Comparison of ENCODE assay signal across 1 cellular context in the genomic region with DNA sequence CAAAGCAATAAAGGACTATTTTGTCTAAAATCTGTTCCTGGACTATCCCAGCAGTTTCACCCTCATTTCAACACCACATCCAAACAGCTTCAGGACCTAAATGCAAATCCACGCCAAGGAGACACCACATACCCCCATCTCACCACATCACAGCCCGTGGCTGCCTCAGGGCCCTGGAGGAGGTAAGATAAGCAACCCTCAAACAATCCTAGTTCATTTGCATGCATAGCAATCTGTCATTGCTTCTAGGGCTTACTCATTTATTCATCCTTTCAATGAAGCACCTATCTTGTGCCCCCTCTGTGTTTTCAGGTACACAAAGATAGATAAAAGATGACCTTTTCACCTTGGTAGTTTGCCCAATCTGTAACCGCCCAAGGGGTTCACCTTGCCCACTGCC.
TF ChIP-seq lines count a peak whose summit lies in the region.

No MANE protein-coding gene starts in this region.

TF ChIP-seq in K562, 482 proteins besides CTCF, POLR2A, EP300 and RAD21 (continued from another document):
- TF ChIP-seq, protein P1, sequence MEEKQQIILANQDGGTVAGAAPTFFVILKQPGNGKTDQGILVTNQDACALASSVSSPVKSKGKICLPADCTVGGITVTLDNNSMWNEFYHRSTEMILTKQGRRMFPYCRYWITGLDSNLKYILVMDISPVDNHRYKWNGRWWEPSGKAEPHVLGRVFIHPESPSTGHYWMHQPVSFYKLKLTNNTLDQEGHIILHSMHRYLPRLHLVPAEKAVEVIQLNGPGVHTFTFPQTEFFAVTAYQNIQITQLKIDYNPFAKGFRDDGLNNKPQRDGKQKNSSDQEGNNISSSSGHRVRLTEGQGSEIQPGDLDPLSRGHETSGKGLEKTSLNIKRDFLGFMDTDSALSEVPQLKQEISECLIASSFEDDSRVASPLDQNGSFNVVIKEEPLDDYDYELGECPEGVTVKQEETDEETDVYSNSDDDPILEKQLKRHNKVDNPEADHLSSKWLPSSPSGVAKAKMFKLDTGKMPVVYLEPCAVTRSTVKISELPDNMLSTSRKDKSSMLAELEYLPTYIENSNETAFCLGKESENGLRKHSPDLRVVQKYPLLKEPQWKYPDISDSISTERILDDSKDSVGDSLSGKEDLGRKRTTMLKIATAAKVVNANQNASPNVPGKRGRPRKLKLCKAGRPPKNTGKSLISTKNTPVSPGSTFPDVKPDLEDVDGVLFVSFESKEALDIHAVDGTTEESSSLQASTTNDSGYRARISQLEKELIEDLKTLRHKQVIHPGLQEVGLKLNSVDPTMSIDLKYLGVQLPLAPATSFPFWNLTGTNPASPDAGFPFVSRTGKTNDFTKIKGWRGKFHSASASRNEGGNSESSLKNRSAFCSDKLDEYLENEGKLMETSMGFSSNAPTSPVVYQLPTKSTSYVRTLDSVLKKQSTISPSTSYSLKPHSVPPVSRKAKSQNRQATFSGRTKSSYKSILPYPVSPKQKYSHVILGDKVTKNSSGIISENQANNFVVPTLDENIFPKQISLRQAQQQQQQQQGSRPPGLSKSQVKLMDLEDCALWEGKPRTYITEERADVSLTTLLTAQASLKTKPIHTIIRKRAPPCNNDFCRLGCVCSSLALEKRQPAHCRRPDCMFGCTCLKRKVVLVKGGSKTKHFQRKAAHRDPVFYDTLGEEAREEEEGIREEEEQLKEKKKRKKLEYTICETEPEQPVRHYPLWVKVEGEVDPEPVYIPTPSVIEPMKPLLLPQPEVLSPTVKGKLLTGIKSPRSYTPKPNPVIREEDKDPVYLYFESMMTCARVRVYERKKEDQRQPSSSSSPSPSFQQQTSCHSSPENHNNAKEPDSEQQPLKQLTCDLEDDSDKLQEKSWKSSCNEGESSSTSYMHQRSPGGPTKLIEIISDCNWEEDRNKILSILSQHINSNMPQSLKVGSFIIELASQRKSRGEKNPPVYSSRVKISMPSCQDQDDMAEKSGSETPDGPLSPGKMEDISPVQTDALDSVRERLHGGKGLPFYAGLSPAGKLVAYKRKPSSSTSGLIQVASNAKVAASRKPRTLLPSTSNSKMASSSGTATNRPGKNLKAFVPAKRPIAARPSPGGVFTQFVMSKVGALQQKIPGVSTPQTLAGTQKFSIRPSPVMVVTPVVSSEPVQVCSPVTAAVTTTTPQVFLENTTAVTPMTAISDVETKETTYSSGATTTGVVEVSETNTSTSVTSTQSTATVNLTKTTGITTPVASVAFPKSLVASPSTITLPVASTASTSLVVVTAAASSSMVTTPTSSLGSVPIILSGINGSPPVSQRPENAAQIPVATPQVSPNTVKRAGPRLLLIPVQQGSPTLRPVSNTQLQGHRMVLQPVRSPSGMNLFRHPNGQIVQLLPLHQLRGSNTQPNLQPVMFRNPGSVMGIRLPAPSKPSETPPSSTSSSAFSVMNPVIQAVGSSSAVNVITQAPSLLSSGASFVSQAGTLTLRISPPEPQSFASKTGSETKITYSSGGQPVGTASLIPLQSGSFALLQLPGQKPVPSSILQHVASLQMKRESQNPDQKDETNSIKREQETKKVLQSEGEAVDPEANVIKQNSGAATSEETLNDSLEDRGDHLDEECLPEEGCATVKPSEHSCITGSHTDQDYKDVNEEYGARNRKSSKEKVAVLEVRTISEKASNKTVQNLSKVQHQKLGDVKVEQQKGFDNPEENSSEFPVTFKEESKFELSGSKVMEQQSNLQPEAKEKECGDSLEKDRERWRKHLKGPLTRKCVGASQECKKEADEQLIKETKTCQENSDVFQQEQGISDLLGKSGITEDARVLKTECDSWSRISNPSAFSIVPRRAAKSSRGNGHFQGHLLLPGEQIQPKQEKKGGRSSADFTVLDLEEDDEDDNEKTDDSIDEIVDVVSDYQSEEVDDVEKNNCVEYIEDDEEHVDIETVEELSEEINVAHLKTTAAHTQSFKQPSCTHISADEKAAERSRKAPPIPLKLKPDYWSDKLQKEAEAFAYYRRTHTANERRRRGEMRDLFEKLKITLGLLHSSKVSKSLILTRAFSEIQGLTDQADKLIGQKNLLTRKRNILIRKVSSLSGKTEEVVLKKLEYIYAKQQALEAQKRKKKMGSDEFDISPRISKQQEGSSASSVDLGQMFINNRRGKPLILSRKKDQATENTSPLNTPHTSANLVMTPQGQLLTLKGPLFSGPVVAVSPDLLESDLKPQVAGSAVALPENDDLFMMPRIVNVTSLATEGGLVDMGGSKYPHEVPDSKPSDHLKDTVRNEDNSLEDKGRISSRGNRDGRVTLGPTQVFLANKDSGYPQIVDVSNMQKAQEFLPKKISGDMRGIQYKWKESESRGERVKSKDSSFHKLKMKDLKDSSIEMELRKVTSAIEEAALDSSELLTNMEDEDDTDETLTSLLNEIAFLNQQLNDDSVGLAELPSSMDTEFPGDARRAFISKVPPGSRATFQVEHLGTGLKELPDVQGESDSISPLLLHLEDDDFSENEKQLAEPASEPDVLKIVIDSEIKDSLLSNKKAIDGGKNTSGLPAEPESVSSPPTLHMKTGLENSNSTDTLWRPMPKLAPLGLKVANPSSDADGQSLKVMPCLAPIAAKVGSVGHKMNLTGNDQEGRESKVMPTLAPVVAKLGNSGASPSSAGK (IDR thresholded peaks at IDR 0.05): no peak
- TF ChIP-seq RFX1 (IDR thresholded peaks at IDR 0.05): no peak
- no peak for TF ChIP-seq NR2F6 (CRISPR knock-in tag; IDR thresholded peaks at IDR 0.05)
- no peak for TF ChIP-seq SMAD4 (CRISPR knock-in tag; conservative IDR thresholded peaks at IDR 0.05)
